16 cellular contexts compared by ENCODE assay signal in the genomic region with DNA sequence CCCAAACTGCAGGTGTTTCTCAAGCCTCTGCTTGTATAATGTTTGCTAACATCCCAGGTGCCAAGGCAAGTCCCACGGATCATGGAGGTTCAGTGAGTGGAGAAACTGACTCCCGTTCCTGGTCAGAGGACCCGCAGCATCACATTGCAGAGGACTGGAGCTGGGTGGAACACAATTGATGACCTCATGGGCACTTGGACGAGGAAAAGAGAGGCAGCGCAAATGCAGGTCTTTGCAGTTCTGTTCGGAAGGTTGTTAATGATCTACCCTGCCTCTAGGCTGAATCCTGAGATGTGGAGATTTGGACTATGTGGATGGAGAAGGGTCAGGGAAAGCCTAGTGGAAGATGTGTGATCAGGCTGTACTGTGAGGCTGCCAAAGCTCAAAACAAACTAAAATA.
DNase-seq lines count a peak whose midpoint lies in the region; ATAC-seq, FAIRE-seq and TF ChIP-seq lines count a peak whose summit lies in the region.
"Had no signal": no experiment of that assay in that cellular context is flagged by ENCODE, and none has a peak within 500 bp of the region (broad histone marks: within the 10 kb centered on the region; RNA-seq: fewer than 3 reads in every experiment).

No MANE protein-coding gene starts in this region.

- no peak overlapping the region for H3K4me3 ChIP-seq in liver (ENCODE audit: low read depth in 1 of 3, low read length in 3 of 3)
- H3K4me3 ChIP-seq in HepG2 (replicated peaks in 1 of 3; ENCODE audit: insufficient read depth in 1 of 3, low read depth in 2 of 3, low read length in 3 of 3), result no peak overlapping the region
- H3K4me3 ChIP-seq in pancreas, result no peak overlapping the region
- H3K4me3 ChIP-seq: HAP-1 had no signal

- H3K9me3 ChIP-seq in liver (ENCODE audit: control insufficient read depth in 4 of 4, low read length in 3 of 4) (no peaks in the 10 kb centered on the region), HepG2 (ENCODE audit: low read length) (no peaks in the 10 kb centered on the region), pancreas (no peaks in the 10 kb centered on the region)
- H3K9me3 ChIP-seq: HAP-1 had no signal

- WGBS in liver, result 38% methylated on average over 6 of the region's 6 CpGs
- 9% methylated on average over 6 of the region's 6 CpGs for WGBS in HepG2 (ENCODE audit: low lambda C conversion rate)
- 49 to 51% methylated on average over 6 of the region's 6 CpGs for WGBS in pancreas, 2 donors

- ATAC-seq in HepG2 (no peak), pancreas (peak; percentile 37 to 72 (median 62))

- H3K4me2 ChIP-seq in HepG2 (ENCODE audit: low read depth, low read length), result no peak overlapping the region

- H3K4me1 Mint-ChIP-seq in Calu3 (ENCODE audit: low read depth, unreplicated experiment), result peaks cover 2% of the 10 kb centered on the region
- no peaks in the 10 kb centered on the region for H3K4me1 Mint-ChIP-seq in nephron progenitor cell
- H3K4me1 Mint-ChIP-seq: CD4-positive, alpha-beta memory T cell had no signal

- CTCF ChIA-PET in HepG2 (lab: Yijun Ruan, JAX; ENCODE audit: low intra/inter-chr PET ratio, low total read pairs), result no interaction called here
- CTCF ChIA-PET in Calu3 (lab: Charles Lee), result no interaction called here

- H3K36me3 Mint-ChIP-seq in Calu3 (ENCODE audit: insufficient read depth, unreplicated experiment), result no peaks in the 10 kb centered on the region
- no peaks in the 10 kb centered on the region for H3K36me3 Mint-ChIP-seq in nephron progenitor cell (ENCODE audit: low read depth)
- H3K36me3 Mint-ChIP-seq: CD4-positive, alpha-beta memory T cell had no signal

- no peak overlapping the region for H3K27ac Mint-ChIP-seq in Calu3 (ENCODE audit: unreplicated experiment)
- no peak overlapping the region for H3K27ac Mint-ChIP-seq in nephron progenitor cell
- H3K27ac Mint-ChIP-seq: B cell; CD4-positive, alpha-beta memory T cell had no signal

- peaks cover 3% of the 10 kb centered on the region for H3K9me3 Mint-ChIP-seq in Calu3 (ENCODE audit: low read depth, unreplicated experiment)
- peaks cover 8% of the 10 kb centered on the region for H3K9me3 Mint-ChIP-seq in nephron progenitor cell
- H3K9me3 Mint-ChIP-seq: CD4-positive, alpha-beta memory T cell had no signal

- intact Hi-C loops in HepG2 (cut with micrococcal nuclease; ENCODE audit: unreplicated experiment) (loop anchor here (10.0 kb wide), 1 partner anchor 196 kb away; the partner anchor contains the start of gene DUSP10), pancreas (cut with DNase I) (no loop called here), head of caudate nucleus (cut with DNase I) (loop anchor here (10.0 kb wide), 1 partner anchor 196 kb away; the partner anchor contains the start of gene DUSP10), Calu3 (cut with micrococcal nuclease; ENCODE audit: unreplicated experiment) (loop anchor here (5.0 to 10.0 kb wide), 2 partner anchors 413 to 456 kb away; no protein-coding TSS in a partner anchor)

- H3K27me3 ChIP-seq in liver (ENCODE audit: control insufficient read depth in 4 of 4, insufficient read depth in 4 of 4, low read length in 3 of 4), result no peaks in the 10 kb centered on the region
- H3K27me3 ChIP-seq in HepG2 (ENCODE audit: control insufficient read depth in 1 of 2, insufficient read depth in 2 of 2, low read length in 2 of 2), result no peaks in the 10 kb centered on the region
- H3K27me3 ChIP-seq in pancreas, result no peaks in the 10 kb centered on the region

- TF ChIP-seq CTCF in liver (IDR thresholded peaks at IDR 0.05; ENCODE audit: low read depth, low read length, missing input control), result no peak
- no peak for TF ChIP-seq CTCF in HepG2 (CRISPR knock-in tag; IDR thresholded peaks at IDR 0.05)
- TF ChIP-seq CTCF in pancreas (IDR thresholded peaks at IDR 0.05), result no peak
- no peak for TF ChIP-seq CTCF in Calu3 (IDR thresholded peaks at IDR 0.05; ENCODE audit: unreplicated experiment)
- no peak for TF ChIP-seq CTCF in nephron progenitor cell (IDR thresholded peaks at IDR 0.05)

- H3K4me1 ChIP-seq in liver (ENCODE audit: control insufficient read depth in 4 of 4, insufficient read depth in 4 of 4, low read length in 3 of 4), result peaks cover 0 to 18% (median 6%) of the 10 kb centered on the region in 4 donors
- H3K4me1 ChIP-seq in HepG2 (ENCODE audit: insufficient read depth, low read length), result no peaks in the 10 kb centered on the region
- H3K4me1 ChIP-seq in pancreas, result peaks cover 7 to 14% (median 7%) of the 10 kb centered on the region in 3 donors
- H3K4me1 ChIP-seq: HAP-1 had no signal

- in situ Hi-C loops in HepG2 (cut with HindIII; ENCODE audit: extremely low pct_ligation_motif_present, low pct_unique_long_range_greater_than_20kb), result loop anchor here (10.0 kb wide), 1 partner anchor 466 kb away; no protein-coding TSS in a partner anchor

- POLR2A ChIA-PET in HepG2 (lab: Yijun Ruan, JAX), result no interaction called here

- H2AFZ ChIP-seq in HepG2 (ENCODE audit: low read length), result no peak overlapping the region

- no peaks in the 10 kb centered on the region for H4K20me1 ChIP-seq in HepG2 (ENCODE audit: insufficient read depth, low read length)

- DNase-seq in HepG2 (ENCODE audit: low spot score) (no peak), left kidney (ENCODE audit: low read depth, low spot score) (peak; percentile 37), pancreas (peak in 1 of 6 donors; percentile 24), head of caudate nucleus (no peak), Calu3 (no peak), nephron progenitor cell (no peak)
- DNase-seq: C1 segment of cervical spinal cord; CD4-positive, alpha-beta memory T cell; DMS153; GF-D8 had no signal

- no peak for FAIRE-seq in HepG2 (lab: Jason Lieb, UNC)
- FAIRE-seq in pancreas (lab: Jason Lieb, UNC), result no peak
- FAIRE-seq: A204.1, D721Med, H1 had no signal

- H3K27ac ChIP-seq in liver (ENCODE audit: low read depth in 1 of 2, low read length in 2 of 2) (peak overlapping the region; percentile 32 to 68), HepG2 (ENCODE audit: extremely low read length, insufficient read depth, low read length) (no peak overlapping the region), pancreas (no peak overlapping the region)

- TF ChIP-seq EP300 in HepG2 (IDR thresholded peaks at IDR 0.05; ENCODE audit: low read depth in 2 of 2, low read length in 2 of 2) (no peak), HepG2 (CRISPR knock-in tag; IDR thresholded peaks at IDR 0.05; ENCODE audit: borderline replicate concordance) (no peak)

- TF ChIP-seq POLR2A in HepG2 (IDR thresholded peaks at IDR 0.05; ENCODE audit: insufficient read depth in 1 of 2, low read depth in 2 of 2, low read length in 2 of 2), result no peak

- H3K36me3 ChIP-seq in liver (ENCODE audit: control insufficient read depth in 4 of 4, insufficient read depth in 3 of 4, low read depth in 1 of 4, low read length in 3 of 4) (no peaks in the 10 kb centered on the region), HepG2 (replicated peaks in 1 of 2; ENCODE audit: control insufficient read depth in 1 of 2, insufficient read depth in 2 of 2, low read length in 2 of 2) (no peaks in the 10 kb centered on the region), pancreas (no peaks in the 10 kb centered on the region)
- H3K36me3 ChIP-seq: HAP-1 had no signal

- H3K27me3 Mint-ChIP-seq in Calu3 (ENCODE audit: unreplicated experiment) (no peaks in the 10 kb centered on the region), nephron progenitor cell (ENCODE audit: low read depth, poor library complexity) (no peaks in the 10 kb centered on the region)
- H3K27me3 Mint-ChIP-seq: B cell; CD4-positive, alpha-beta memory T cell had no signal

- H3K9ac ChIP-seq in liver (ENCODE audit: low read depth in 1 of 2, low read length in 2 of 2), result no peak overlapping the region
- H3K9ac ChIP-seq in HepG2 (ENCODE audit: insufficient read depth, low read depth, low read length), result no peak overlapping the region

- BruUV-seq in HepG2 (replicated peaks; lab: Mats Ljungman, UMichigan) (no TSS peak), Calu3 (replicated peaks; lab: Mats Ljungman, UMichigan) (no TSS peak)

- H3K4me3 Mint-ChIP-seq in Calu3 (ENCODE audit: low read depth, unreplicated experiment), result no peak overlapping the region
- no peak overlapping the region for H3K4me3 Mint-ChIP-seq in nephron progenitor cell
- H3K4me3 Mint-ChIP-seq: B cell; CD4-positive, alpha-beta memory T cell had no signal

- TF ChIP-seq RAD21 in liver (IDR thresholded peaks at IDR 0.05) (peak; percentile 60 to 67), HepG2 (CRISPR knock-in tag; IDR thresholded peaks at IDR 0.05) (no peak)

- no peaks in the 10 kb centered on the region for H3K79me2 ChIP-seq in HepG2 (ENCODE audit: insufficient read depth, low read length)

TF ChIP-seq in liver, 16 proteins besides CTCF, POLR2A, EP300 and RAD21 (continues in another document):
- peak; percentile 79 for TF ChIP-seq FOXA1 (IDR thresholded peaks at IDR 0.05)
- TF ChIP-seq HNF4G (IDR thresholded peaks at IDR 0.05), result no peak
- TF ChIP-seq NR2F2 (IDR thresholded peaks at IDR 0.05), result peak; percentile 16
- TF ChIP-seq ATF3 (IDR thresholded peaks at IDR 0.05), result peak; percentile 27

TF ChIP-seq in HepG2, 621 proteins besides CTCF, POLR2A, EP300 and RAD21 (continues in another document):
- TF ChIP-seq ZNF326 (CRISPR knock-in tag; IDR thresholded peaks at IDR 0.05; ENCODE audit: borderline replicate concordance), result no peak
- no peak for TF ChIP-seq ZNF547 (CRISPR knock-in tag; IDR thresholded peaks at IDR 0.05)
- TF ChIP-seq, protein P1, sequence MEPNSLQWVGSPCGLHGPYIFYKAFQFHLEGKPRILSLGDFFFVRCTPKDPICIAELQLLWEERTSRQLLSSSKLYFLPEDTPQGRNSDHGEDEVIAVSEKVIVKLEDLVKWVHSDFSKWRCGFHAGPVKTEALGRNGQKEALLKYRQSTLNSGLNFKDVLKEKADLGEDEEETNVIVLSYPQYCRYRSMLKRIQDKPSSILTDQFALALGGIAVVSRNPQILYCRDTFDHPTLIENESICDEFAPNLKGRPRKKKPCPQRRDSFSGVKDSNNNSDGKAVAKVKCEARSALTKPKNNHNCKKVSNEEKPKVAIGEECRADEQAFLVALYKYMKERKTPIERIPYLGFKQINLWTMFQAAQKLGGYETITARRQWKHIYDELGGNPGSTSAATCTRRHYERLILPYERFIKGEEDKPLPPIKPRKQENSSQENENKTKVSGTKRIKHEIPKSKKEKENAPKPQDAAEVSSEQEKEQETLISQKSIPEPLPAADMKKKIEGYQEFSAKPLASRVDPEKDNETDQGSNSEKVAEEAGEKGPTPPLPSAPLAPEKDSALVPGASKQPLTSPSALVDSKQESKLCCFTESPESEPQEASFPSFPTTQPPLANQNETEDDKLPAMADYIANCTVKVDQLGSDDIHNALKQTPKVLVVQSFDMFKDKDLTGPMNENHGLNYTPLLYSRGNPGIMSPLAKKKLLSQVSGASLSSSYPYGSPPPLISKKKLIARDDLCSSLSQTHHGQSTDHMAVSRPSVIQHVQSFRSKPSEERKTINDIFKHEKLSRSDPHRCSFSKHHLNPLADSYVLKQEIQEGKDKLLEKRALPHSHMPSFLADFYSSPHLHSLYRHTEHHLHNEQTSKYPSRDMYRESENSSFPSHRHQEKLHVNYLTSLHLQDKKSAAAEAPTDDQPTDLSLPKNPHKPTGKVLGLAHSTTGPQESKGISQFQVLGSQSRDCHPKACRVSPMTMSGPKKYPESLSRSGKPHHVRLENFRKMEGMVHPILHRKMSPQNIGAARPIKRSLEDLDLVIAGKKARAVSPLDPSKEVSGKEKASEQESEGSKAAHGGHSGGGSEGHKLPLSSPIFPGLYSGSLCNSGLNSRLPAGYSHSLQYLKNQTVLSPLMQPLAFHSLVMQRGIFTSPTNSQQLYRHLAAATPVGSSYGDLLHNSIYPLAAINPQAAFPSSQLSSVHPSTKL (CRISPR knock-in tag; IDR thresholded peaks at IDR 0.05), result no peak

Comparison
In these comparisons a context has a peak if more than half of its experiments do, and no peak if none do; other contexts are left out.
1. H3K27ac ChIP-seq: peak in liver (2 of 2); none in HepG2 (single experiment) and pancreas (0 of 4).
2. intact Hi-C loops: an anchor here in HepG2 (10.0 kb wide), head of caudate nucleus (10.0 kb wide) and Calu3 (5.0 to 10.0 kb wide); none called in pancreas.